In genomic region chr9:112339886-112340285, GRCh38 we compare ENCODE assay signal across 32 cellular contexts.
"Had no signal": no experiment of that assay in that cellular context is flagged by ENCODE, and none has a peak within 500 bp of the region (broad histone marks: within the 10 kb centered on the region; RNA-seq: fewer than 3 reads in every experiment).

No MANE protein-coding gene starts in this region.

- ATAC-seq: activated naive CD4-positive, alpha-beta T cell treated with anti-CD3 and anti-CD28 coated beads, Interleukin-2, amount 50 U/mL, for 72 hours; activated naive CD8-positive, alpha-beta T cell treated with anti-CD3 and anti-CD28 coated beads, Interleukin-2, amount 50 U/mL, for 24 hours; activated T-cell treated with anti-CD3 and anti-CD28 coated beads, Interleukin-2, amount 50 U/mL, for 4 hours; activated T-cell treated with anti-CD3 and anti-CD28 coated beads, Interleukin-2, amount 50 U/mL, for 72 hours; activated T-helper 17 cell treated with anti-CD3 and anti-CD28 coated beads, Interleukin-2, amount 50 U/mL, for 72 hours; body of pancreas had no signal

- H3K4me3 ChIP-seq: adrenal gland, ascending aorta, body of pancreas, breast epithelium, cardiac muscle cell had no signal

- H3K4me1 ChIP-seq: adrenal gland, breast epithelium had no signal

- H3K27ac ChIP-seq: adrenal gland, ascending aorta, body of pancreas, brain microvascular endothelial cell, breast epithelium, cardiac muscle cell had no signal

- FAIRE-seq: astrocyte, bronchial epithelial cell had no signal

- DNase-seq: activated effector memory CD4-positive, alpha-beta T cell treated with anti-CD3 and anti-CD28 coated beads, Interleukin-2, amount 50 U/mL, for 16 hours; activated effector memory CD4-positive, alpha-beta T cell treated with Interleukin-2 at 50 U/mL for 16 hours; activated gamma-delta T cell; activated gamma-delta T cell treated with Interleukin-2 at 50 U/mL for 16 hours; activated naive CD4-positive, alpha-beta T cell; activated naive CD4-positive, alpha-beta T cell treated with anti-CD3 and anti-CD28 coated beads for 36 hours; activated naive CD4-positive, alpha-beta T cell treated with anti-CD3 and anti-CD28 coated beads, Interleukin-2, amount 10 ng/mL, durations not matched to agents 7 days and 5 days; activated naive CD4-positive, alpha-beta T cell treated with anti-CD3 and anti-CD28 coated beads, Interleukin-2, amount 50 U/mL, for 16 hours; activated naive CD4-positive, alpha-beta T cell treated with Interleukin-2 at 50 U/mL for 16 hours; activated naive CD8-positive, alpha-beta T cell treated with anti-CD3 and anti-CD28 coated beads for 36 hours; activated naive CD8-positive, alpha-beta T cell treated with anti-CD3 and anti-CD28 coated beads, Interleukin-2, amount 10 ng/mL, durations not matched to agents 7 days and 5 days; activated naive CD8-positive, alpha-beta T cell treated with anti-CD3 and anti-CD28 coated beads, Interleukin-2, amount 50 U/mL, for 24 hours; activated T-cell treated with anti-CD3 and anti-CD28 coated beads, Interleukin-2, amount 50 U/mL, for 24 hours; activated T-cell treated with anti-CD3 and anti-CD28 coated beads, Interleukin-2, amount 50 U/mL, for 4 hours; activated T-cell treated with anti-CD3 and anti-CD28 coated beads, Interleukin-2, amount 50 U/mL, for 48 hours; activated T-cell treated with anti-CD3 and anti-CD28 coated beads, Interleukin-2, amount 50 U/mL, for 72 hours; adrenal gland; amniotic stem cell; amygdala; anterior cingulate cortex; aorta; body of pancreas; brain microvascular endothelial cell; central memory CD4-positive, alpha-beta T cell; cerebellar nuclear complex had no signal

- H3K9me3 ChIP-seq: adrenal gland, ascending aorta, body of pancreas, breast epithelium had no signal
